ENCODE assay signal across 12 cellular contexts in the genomic region with DNA sequence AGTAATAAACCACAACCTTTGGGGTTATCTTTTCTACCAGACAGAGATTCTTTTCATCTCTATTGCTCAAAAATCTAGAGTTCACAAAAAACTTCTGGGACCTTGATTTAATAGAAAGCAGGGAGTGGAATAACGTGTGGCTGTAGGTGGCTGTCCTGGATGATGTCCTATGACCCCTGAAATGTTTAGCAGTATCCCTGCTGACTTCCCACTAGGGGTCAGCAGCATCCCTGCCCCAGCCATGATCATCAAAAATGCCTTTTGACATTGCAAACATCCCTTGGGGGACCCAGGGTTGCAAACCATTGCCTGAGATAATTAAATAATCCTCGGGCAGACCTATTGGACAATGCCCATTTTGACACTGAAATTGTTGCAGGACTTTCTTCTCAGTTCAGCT.
A peak's percentile ranks its signal among the peaks of the same experiment; 100 is the strongest.
DNase-seq lines count a peak whose midpoint lies in the region; ATAC-seq and TF ChIP-seq lines count a peak whose summit lies in the region.
"Had no signal": no experiment of that assay in that cellular context is flagged by ENCODE, and none has a peak within 500 bp of the region (broad histone marks: within the 10 kb centered on the region; RNA-seq: fewer than 3 reads in every experiment).

No MANE protein-coding gene starts in this region.

- in situ Hi-C loops in ACHN (cut with HindIII; ENCODE audit: low pct_ligation_motif_present, low pct_unique_long_range_greater_than_20kb, low sequenced_read_pairs): no loop called here

- no peaks in the 10 kb centered on the region for H3K4me1 ChIP-seq in fibroblast of lung (ENCODE audit: control insufficient read depth, extremely low read depth, insufficient read depth, low read length)
- H3K4me1 ChIP-seq: adrenal gland, esophagus muscularis mucosa had no signal

- H4K20me1 ChIP-seq in fibroblast of lung (ENCODE audit: control insufficient read depth, extremely low read depth, insufficient read depth, low read length): no peaks in the 10 kb centered on the region

- H3K79me2 ChIP-seq in fibroblast of lung (ENCODE audit: control insufficient read depth, insufficient read depth, low read length): no peaks in the 10 kb centered on the region

- H2AFZ ChIP-seq in fibroblast of lung (ENCODE audit: low read length): no peak overlapping the region

- TF ChIP-seq POLR2A in NB4 (IDR thresholded peaks at IDR 0.05; ENCODE audit: extremely low read depth, insufficient read length): no peak

- H3K4me3 ChIP-seq in GM12875 (ENCODE audit: low read depth, low read length): no peak overlapping the region
- H3K4me3 ChIP-seq in NB4 (ENCODE audit: low read depth, low read length): no peak overlapping the region
- no peak overlapping the region for H3K4me3 ChIP-seq in fibroblast of lung (replicated peaks in 1 of 4; ENCODE audit: control extremely low read depth in 1 of 4, insufficient read depth in 1 of 4, low read depth in 3 of 4, low read length in 4 of 4)
- H3K4me3 ChIP-seq: adrenal gland, esophagus muscularis mucosa had no signal

- no peak overlapping the region for H3K27ac ChIP-seq in fibroblast of lung (ENCODE audit: insufficient read depth, low read length)
- H3K27ac ChIP-seq: adrenal gland, esophagus muscularis mucosa had no signal

- TF ChIP-seq CTCF in GM12875 (IDR thresholded peaks at IDR 0.05; ENCODE audit: borderline replicate concordance, insufficient read depth, low read depth, low read length) (peak; percentile 48; the same call in 1 of the 2 replicates), NB4 (IDR thresholded peaks at IDR 0.05; ENCODE audit: low read depth, low read length) (peak; percentile 32), fibroblast of lung (conservative IDR thresholded peaks at IDR 0.05 in 1 of 2, IDR thresholded peaks at IDR 0.05 in 1 of 2; ENCODE audit: low read depth in 1 of 2, low read length in 2 of 2) (peak; percentile 14 to 38)

- no peak for ATAC-seq in HG03108 (IDR thresholded peaks at IDR 0.05; ENCODE audit: unreplicated experiment)
- ATAC-seq: activated CD4-positive, alpha-beta T cell treated with anti-CD3 and anti-CD28 coated beads for 36 hours had no signal

- DNase-seq in ACHN: peak; percentile 9
- DNase-seq in NB4 (ENCODE audit: low read depth): peak; percentile 23
- no peak for DNase-seq in fibroblast of lung (ENCODE audit: low read depth in 2 of 2)
- no peak for DNase-seq in H4 (ENCODE audit: low spot score)
- no peak for DNase-seq in activated effector memory CD4-positive, alpha-beta T cell treated with anti-CD3 and anti-CD28 coated beads, Interleukin-2, amount 50 U/mL, for 16 hours
- DNase-seq in DMS79 (lab: John Stamatoyannopoulos, UW): no peak
- DNase-seq: activated CD4-positive, alpha-beta T cell treated with anti-CD3 and anti-CD28 coated beads for 36 hours; adrenal gland; KBM-7 had no signal

- H3K9me3 ChIP-seq in fibroblast of lung (ENCODE audit: control insufficient read depth, insufficient read depth, low read depth, low read length): no peaks in the 10 kb centered on the region
- H3K9me3 ChIP-seq: adrenal gland had no signal

- H3K9ac ChIP-seq in fibroblast of lung (ENCODE audit: insufficient read depth, low read length): no peak overlapping the region

- H3K27me3 ChIP-seq in fibroblast of lung (ENCODE audit: control insufficient read depth, insufficient read depth, low read length): peaks cover 3% of the 10 kb centered on the region
- H3K27me3 ChIP-seq: adrenal gland had no signal

- H3K36me3 ChIP-seq in fibroblast of lung (ENCODE audit: control insufficient read depth, insufficient read depth, low read length): no peaks in the 10 kb centered on the region
- H3K36me3 ChIP-seq: adrenal gland, esophagus muscularis mucosa had no signal

- H3K4me2 ChIP-seq in fibroblast of lung (ENCODE audit: extremely low read depth, insufficient read depth, low read length): no peak overlapping the region

Comparison
In these comparisons a context has a peak if more than half of its experiments do, and no peak if none do; other contexts are left out.
1. DNase-seq: peak in ACHN (single experiment) and NB4 (single experiment); none in fibroblast of lung (0 of 2), H4 (single experiment), activated effector memory CD4-positive, alpha-beta T cell treated with anti-CD3 and anti-CD28 coated beads, Interleukin-2, amount 50 U/mL, for 16 hours (single experiment) and DMS79 (single experiment).
2. Peak in every context shown above with its lines, with median percentiles within 50 percentile points of each other: CTCF ChIP-seq.